28 cellular contexts compared by ENCODE assay signal in genomic region chr18:26708814-26709717, GRCh38.
DNase-seq lines count a peak whose midpoint lies in the region; ATAC-seq and TF ChIP-seq lines count a peak whose summit lies in the region.
"Had no signal": no experiment of that assay in that cellular context is flagged by ENCODE, and none has a peak within 500 bp of the region (broad histone marks: within the 10 kb centered on the region; RNA-seq: fewer than 3 reads in every experiment).

No MANE protein-coding gene starts in this region.

- no peak for DNase-seq in T-helper 2 cell treated with Interferon-gamma antibody and Interleukin-4, amounts not matched to agents 5 μg/mL and 100 μg/mL, for 36 hours (ENCODE audit: low spot score)
- DNase-seq in T-helper 2 cell (no peak), NOMO-1 (lab: John Stamatoyannopoulos, UW; ENCODE audit: unreplicated experiment in 2 of 2) (peak; percentile 62 to 87), endodermal cell (no peak), MM.1S (no peak), HEK293T (ENCODE audit: extremely low spot score) (no peak)
- DNase-seq: activated CD4-positive, alpha-beta T cell treated with anti-CD3 and anti-CD28 coated beads, Interleukin-2, amount 10 ng/mL, durations not matched to agents 7 days and 5 days; activated naive CD4-positive, alpha-beta T cell; activated T-cell treated with anti-CD3 and anti-CD28 coated beads, Interleukin-2, amount 50 U/mL, for 4 hours; CD8-positive, alpha-beta memory T cell; DMS153; dorsolateral prefrontal cortex; left ventricle myocardium inferior; naive thymus-derived CD8-positive, alpha-beta T cell; NCI-H1436; NCI-H2107; NCI-H446 treated with DMSO at 0.1 percent for 48 hours; NCI-H82; PC-3; stimulated activated naive CD8-positive, alpha-beta T cell treated with anti-CD3 and anti-CD28 coated beads, Interleukin-15, Interleukin-2, amounts not matched to agents 100 U/mL and 50 U/mL, for 24 hours; T-helper 17 cell; testis had no signal

- H3K79me2 ChIP-seq in MM.1S (ENCODE audit: low read length) = no peaks in the 10 kb centered on the region

- H3K36me3 ChIP-seq in endodermal cell (ENCODE audit: control insufficient read depth, insufficient read depth, low read length) (no peaks in the 10 kb centered on the region), MM.1S (replicated peaks; ENCODE audit: insufficient read depth, low read length) (no peaks in the 10 kb centered on the region)
- H3K36me3 ChIP-seq: left ventricle myocardium inferior had no signal

- H3K4me2 ChIP-seq in MM.1S (ENCODE audit: low read depth, low read length) = no peak overlapping the region; the same call in 1 of the 2 replicates

- H3K9me2 ChIP-seq in MM.1S (replicated peaks; ENCODE audit: insufficient read depth, low read length) = no peaks in the 10 kb centered on the region

- H3K36me3 Mint-ChIP-seq in T-helper 2 cell treated with Interferon-gamma antibody and Interleukin-4, amounts not matched to agents 5 μg/mL and 100 μg/mL, for 36 hours (ENCODE audit: low read depth) = peaks cover 19% of the 10 kb centered on the region
- H3K36me3 Mint-ChIP-seq in endodermal cell (ENCODE audit: low read depth) = no peaks in the 10 kb centered on the region
- H3K36me3 Mint-ChIP-seq: CD8-positive, alpha-beta memory T cell; mesothelial cell of epicardium; naive thymus-derived CD8-positive, alpha-beta T cell had no signal

- H3K9ac ChIP-seq in endodermal cell (ENCODE audit: extremely low read depth, low read length, poor library complexity, severe bottlenecking) = no peak overlapping the region
- no peak overlapping the region for H3K9ac ChIP-seq in MM.1S (ENCODE audit: low read length)

- peaks cover 9% of the 10 kb centered on the region for H3K9me3 Mint-ChIP-seq in T-helper 2 cell treated with Interferon-gamma antibody and Interleukin-4, amounts not matched to agents 5 μg/mL and 100 μg/mL, for 36 hours
- H3K9me3 Mint-ChIP-seq in endodermal cell = no peaks in the 10 kb centered on the region
- H3K9me3 Mint-ChIP-seq: activated T-cell treated with anti-CD3 and anti-CD28 coated beads, Interleukin-2, amount 50 U/mL, for 4 hours; mesothelial cell of epicardium; naive thymus-derived CD8-positive, alpha-beta T cell had no signal

- H2AFZ ChIP-seq in MM.1S (ENCODE audit: low read length) = no peak overlapping the region

- peak overlapping the region; percentile 30 for H3K4me3 ChIP-seq in endodermal cell (ENCODE audit: low read length)
- no peak overlapping the region for H3K4me3 ChIP-seq in MM.1S (ENCODE audit: low read length)
- H3K4me3 ChIP-seq: dorsolateral prefrontal cortex, left ventricle myocardium inferior, testis had no signal

- POLR2A ChIA-PET in HEK293T (lab: Yijun Ruan, JAX) = no interaction called here

- H3K27me3 ChIP-seq in endodermal cell (ENCODE audit: control insufficient read depth, insufficient read depth, low read length, poor library complexity, severe bottlenecking) = peaks cover 29% of the 10 kb centered on the region
- H3K27me3 ChIP-seq in MM.1S (replicated peaks; ENCODE audit: insufficient read depth, low read length) = 0 out of 2 replicates have a peak, but pooled peaks cover 7% of the 10 kb centered on the region
- H3K27me3 ChIP-seq: dorsolateral prefrontal cortex, testis had no signal

- H4K20me1 ChIP-seq in MM.1S (ENCODE audit: insufficient read depth, low read length) = no peaks in the 10 kb centered on the region

- H3K4me1 Mint-ChIP-seq in T-helper 2 cell treated with Interferon-gamma antibody and Interleukin-4, amounts not matched to agents 5 μg/mL and 100 μg/mL, for 36 hours (ENCODE audit: low read depth) = peaks cover 49% of the 10 kb centered on the region
- H3K4me1 Mint-ChIP-seq in endodermal cell = peaks cover 41% of the 10 kb centered on the region

- H3K27ac ChIP-seq in endodermal cell (ENCODE audit: low read depth, low read length) (no peak overlapping the region), MM.1S (ENCODE audit: low read length) (no peak overlapping the region)
- H3K27ac ChIP-seq: 22Rv1, dorsolateral prefrontal cortex, left ventricle myocardium inferior, testis had no signal

- peak overlapping the region; percentile 78 for H3K4me3 Mint-ChIP-seq in T-helper 2 cell treated with Interferon-gamma antibody and Interleukin-4, amounts not matched to agents 5 μg/mL and 100 μg/mL, for 36 hours
- H3K4me3 Mint-ChIP-seq in endodermal cell = no peak overlapping the region
- H3K4me3 Mint-ChIP-seq: activated CD4-positive, alpha-beta T cell treated with anti-CD3 and anti-CD28 coated beads, Interleukin-2, amount 10 ng/mL, durations not matched to agents 7 days and 5 days; activated T-cell treated with anti-CD3 and anti-CD28 coated beads, Interleukin-2, amount 50 U/mL, for 4 hours; CD8-positive, alpha-beta memory T cell; mesothelial cell of epicardium; naive thymus-derived CD8-positive, alpha-beta T cell; T-helper 17 cell had no signal

- H3K27me3 Mint-ChIP-seq in T-helper 2 cell treated with Interferon-gamma antibody and Interleukin-4, amounts not matched to agents 5 μg/mL and 100 μg/mL, for 36 hours (ENCODE audit: low read depth) = peaks cover 11% of the 10 kb centered on the region
- peaks cover 34% of the 10 kb centered on the region for H3K27me3 Mint-ChIP-seq in endodermal cell (ENCODE audit: insufficient read depth)

- H3F3A ChIP-seq in MM.1S (ENCODE audit: insufficient read depth, low read length) = peaks cover 16% of the 10 kb centered on the region

- CTCF ChIA-PET in HEK293T (lab: Yijun Ruan, JAX) = no interaction called here

- H3K4me1 ChIP-seq in endodermal cell (ENCODE audit: control insufficient read depth, insufficient read depth, low read length) (peaks cover 20% of the 10 kb centered on the region), MM.1S (ENCODE audit: low read length) (peaks cover 22% of the 10 kb centered on the region)
- H3K4me1 ChIP-seq: left ventricle myocardium inferior had no signal

- no peak for TF ChIP-seq CTCF in endodermal cell (conservative IDR thresholded peaks at IDR 0.05)
- no peak for TF ChIP-seq CTCF in MM.1S (IDR thresholded peaks at IDR 0.05; ENCODE audit: low read length)

- WGBS in endodermal cell (ENCODE audit: insufficient coverage in 1 of 2, insufficient read length in 1 of 2), 2 experiments = 83 to 85% methylated on average over 6 to 7 of the region's 7 CpGs

- H3K27ac Mint-ChIP-seq in T-helper 2 cell treated with Interferon-gamma antibody and Interleukin-4, amounts not matched to agents 5 μg/mL and 100 μg/mL, for 36 hours = no peak overlapping the region
- H3K27ac Mint-ChIP-seq in endodermal cell = no peak overlapping the region
- H3K27ac Mint-ChIP-seq: activated CD4-positive, alpha-beta T cell treated with anti-CD3 and anti-CD28 coated beads, Interleukin-2, amount 10 ng/mL, durations not matched to agents 7 days and 5 days; CD8-positive, alpha-beta memory T cell; mesothelial cell of epicardium; naive thymus-derived CD8-positive, alpha-beta T cell; T-helper 17 cell had no signal

- ATAC-seq in GM19023 (IDR thresholded peaks at IDR 0.05; ENCODE audit: unreplicated experiment) (no peak), GM19395 (IDR thresholded peaks at IDR 0.05; ENCODE audit: unreplicated experiment) (no peak)
- ATAC-seq: activated T-cell treated with anti-CD3 and anti-CD28 coated beads, Interleukin-2, amount 50 U/mL, for 4 hours; HCT116; naive thymus-derived CD8-positive, alpha-beta T cell; PC-3; SK-N-SH treated with all-trans-retinoic acid at 6 μM for 48 hours; stimulated activated naive CD8-positive, alpha-beta T cell treated with anti-CD3 and anti-CD28 coated beads, Interleukin-15, Interleukin-2, amounts not matched to agents 100 U/mL and 50 U/mL, for 24 hours; T-helper 17 cell had no signal

- no peaks in the 10 kb centered on the region for H3K9me3 ChIP-seq in endodermal cell (ENCODE audit: control insufficient read depth, low read length)
- H3K9me3 ChIP-seq in MM.1S (replicated peaks; ENCODE audit: insufficient read depth, low read length) = no peaks in the 10 kb centered on the region
- H3K9me3 ChIP-seq: left ventricle myocardium inferior, testis had no signal

TF ChIP-seq in HEK293T, 16 proteins besides CTCF, POLR2A, EP300 and RAD21:
- TF ChIP-seq CTBP1 (IDR thresholded peaks at IDR 0.05; ENCODE audit: borderline replicate concordance) = no peak
- TF ChIP-seq FOXK2 (IDR thresholded peaks at IDR 0.05) = no peak
- TF ChIP-seq PKNOX1 (IDR thresholded peaks at IDR 0.05) = no peak; the same call in 1 of the 2 replicates
- no peak for TF ChIP-seq TARDBP (IDR thresholded peaks at IDR 0.05)
- TF ChIP-seq HDGF (IDR thresholded peaks at IDR 0.05; ENCODE audit: borderline replicate concordance) = no peak
- TF ChIP-seq FOXA1 (IDR thresholded peaks at IDR 0.05) = no peak
- TF ChIP-seq ZNF384 (IDR thresholded peaks at IDR 0.05) = no peak
- TF ChIP-seq L3MBTL2 (conservative IDR thresholded peaks at IDR 0.05) = no peak
- TF ChIP-seq SP1 (IDR thresholded peaks at IDR 0.05) = no peak
- TF ChIP-seq ELF4 (IDR thresholded peaks at IDR 0.05) = no peak
- TF ChIP-seq ARNT (IDR thresholded peaks at IDR 0.05) = no peak
- no peak for TF ChIP-seq NFRKB (IDR thresholded peaks at IDR 0.05)
- no peak for TF ChIP-seq FOXM1 (IDR thresholded peaks at IDR 0.05; ENCODE audit: borderline replicate concordance)
- no peak for TF ChIP-seq BHLHE40 (IDR thresholded peaks at IDR 0.05; ENCODE audit: borderline replicate concordance)
- TF ChIP-seq LEF1 (IDR thresholded peaks at IDR 0.05; ENCODE audit: borderline replicate concordance) = no peak
- no peak for TF ChIP-seq SUZ12 (IDR thresholded peaks at IDR 0.05)

Comparison
In these comparisons a context has a peak if more than half of its experiments do, and no peak if none do; other contexts are left out.
1. DNase-seq: peak in NOMO-1 (2 of 2); none in T-helper 2 cell treated with Interferon-gamma antibody and Interleukin-4, amounts not matched to agents 5 μg/mL and 100 μg/mL, for 36 hours (single experiment), T-helper 2 cell (0 of 5), endodermal cell (single experiment), MM.1S (single experiment) and HEK293T (single experiment).